Comparison of ENCODE assay signal across 13 cellular contexts in genomic region chr1:58997060-58997411, GRCh38.
DNase-seq lines count a peak whose midpoint lies in the region; ATAC-seq and TF ChIP-seq lines count a peak whose summit lies in the region.
"Had no signal": no experiment of that assay in that cellular context is flagged by ENCODE, and none has a peak within 500 bp of the region (broad histone marks: within the 10 kb centered on the region; RNA-seq: fewer than 3 reads in every experiment).

No MANE protein-coding gene starts in this region.

- WGBS in endodermal cell (ENCODE audit: insufficient coverage in 1 of 2, insufficient read length in 1 of 2), 2 experiments = 90% methylated on average over 1 of the region's 1 CpG; no CpG with 5 or more reads in 1 of the 2 experiments

- peak; percentile 41 for ATAC-seq in GM19025 (IDR thresholded peaks at IDR 0.05; ENCODE audit: low read depth, unreplicated experiment)
- ATAC-seq in GM21529 (IDR thresholded peaks at IDR 0.05; ENCODE audit: unreplicated experiment) = peak; percentile 70
- peak; percentile 49 for ATAC-seq in HG03097 (IDR thresholded peaks at IDR 0.05; ENCODE audit: low FRiP score, unreplicated experiment)

- no peak overlapping the region for H3K9ac ChIP-seq in endodermal cell (ENCODE audit: extremely low read depth, low read length, poor library complexity, severe bottlenecking)

- H3K4me1 ChIP-seq in endodermal cell (ENCODE audit: control insufficient read depth, insufficient read depth, low read length) = no peaks in the 10 kb centered on the region

- H3K4me3 Mint-ChIP-seq in endodermal cell = no peak overlapping the region
- H3K4me3 Mint-ChIP-seq in Calu3 (ENCODE audit: low read depth, unreplicated experiment) = no peak overlapping the region
- H3K4me3 Mint-ChIP-seq: activated T-cell treated with anti-CD3 and anti-CD28 coated beads, Interleukin-2, amount 50 U/mL, for 24 hours; brain; CD4-positive, alpha-beta memory T cell had no signal

- H3K27ac Mint-ChIP-seq in endodermal cell (no peak overlapping the region), Calu3 (ENCODE audit: unreplicated experiment) (no peak overlapping the region)
- H3K27ac Mint-ChIP-seq: CD4-positive, alpha-beta memory T cell had no signal

- TF ChIP-seq CTCF in endodermal cell (conservative IDR thresholded peaks at IDR 0.05) = no peak
- no peak for TF ChIP-seq CTCF in Calu3 (IDR thresholded peaks at IDR 0.05; ENCODE audit: unreplicated experiment)

- H3K36me3 ChIP-seq in endodermal cell (ENCODE audit: control insufficient read depth, insufficient read depth, low read length) = no peaks in the 10 kb centered on the region
- H3K36me3 ChIP-seq: heart right ventricle, left ventricle myocardium inferior had no signal

- H3K27ac ChIP-seq in endodermal cell (ENCODE audit: low read depth, low read length) = no peak overlapping the region
- H3K27ac ChIP-seq: heart right ventricle, left ventricle myocardium inferior, RWPE1 had no signal

- H3K4me3 ChIP-seq in endodermal cell (ENCODE audit: low read length) = no peak overlapping the region
- H3K4me3 ChIP-seq: heart right ventricle, left ventricle myocardium inferior had no signal

- BruUV-seq in Calu3 (replicated peaks; lab: Mats Ljungman, UMichigan) = no TSS peak

- intact Hi-C loops in Calu3 (cut with micrococcal nuclease; ENCODE audit: unreplicated experiment) = no loop called here

- peaks cover 30% of the 10 kb centered on the region for H3K27me3 ChIP-seq in endodermal cell (ENCODE audit: control insufficient read depth, insufficient read depth, low read length, poor library complexity, severe bottlenecking)
- H3K27me3 ChIP-seq: heart right ventricle had no signal

- H3K36me3 Mint-ChIP-seq in endodermal cell (ENCODE audit: low read depth) (no peaks in the 10 kb centered on the region), Calu3 (ENCODE audit: insufficient read depth, unreplicated experiment) (no peaks in the 10 kb centered on the region)
- H3K36me3 Mint-ChIP-seq: brain; CD4-positive, alpha-beta memory T cell had no signal

- DNase-seq in endodermal cell (peak; percentile 7), Calu3 (no peak), RPMI8226 (no peak), medulla oblongata (ENCODE audit: extremely low spot score) (no peak)
- DNase-seq: activated T-cell treated with anti-CD3 and anti-CD28 coated beads, Interleukin-2, amount 50 U/mL, for 24 hours; CD4-positive, alpha-beta memory T cell; heart right ventricle; left ventricle myocardium inferior had no signal

- H3K27me3 Mint-ChIP-seq in endodermal cell (ENCODE audit: insufficient read depth) = peaks cover 24% of the 10 kb centered on the region
- H3K27me3 Mint-ChIP-seq in Calu3 (ENCODE audit: unreplicated experiment) = no peaks in the 10 kb centered on the region
- H3K27me3 Mint-ChIP-seq: activated T-cell treated with anti-CD3 and anti-CD28 coated beads, Interleukin-2, amount 50 U/mL, for 24 hours; brain had no signal

- CTCF ChIA-PET in Calu3 (lab: Charles Lee) = interaction anchor here (0.5 kb wide), 1 partner anchor 28 kb away, joined by 8 read pairs; no protein-coding TSS in a partner anchor

- H3K4me1 Mint-ChIP-seq in endodermal cell (peaks cover 1% of the 10 kb centered on the region), Calu3 (ENCODE audit: low read depth, unreplicated experiment) (no peaks in the 10 kb centered on the region)

- no peaks in the 10 kb centered on the region for H3K9me3 ChIP-seq in endodermal cell (ENCODE audit: control insufficient read depth, low read length)
- H3K9me3 ChIP-seq: heart right ventricle, left ventricle myocardium inferior had no signal

- H3K9me3 Mint-ChIP-seq in endodermal cell (no peaks in the 10 kb centered on the region), Calu3 (ENCODE audit: low read depth, unreplicated experiment) (no peaks in the 10 kb centered on the region)
- H3K9me3 Mint-ChIP-seq: activated T-cell treated with anti-CD3 and anti-CD28 coated beads, Interleukin-2, amount 50 U/mL, for 24 hours had no signal
